In the genomic region with DNA sequence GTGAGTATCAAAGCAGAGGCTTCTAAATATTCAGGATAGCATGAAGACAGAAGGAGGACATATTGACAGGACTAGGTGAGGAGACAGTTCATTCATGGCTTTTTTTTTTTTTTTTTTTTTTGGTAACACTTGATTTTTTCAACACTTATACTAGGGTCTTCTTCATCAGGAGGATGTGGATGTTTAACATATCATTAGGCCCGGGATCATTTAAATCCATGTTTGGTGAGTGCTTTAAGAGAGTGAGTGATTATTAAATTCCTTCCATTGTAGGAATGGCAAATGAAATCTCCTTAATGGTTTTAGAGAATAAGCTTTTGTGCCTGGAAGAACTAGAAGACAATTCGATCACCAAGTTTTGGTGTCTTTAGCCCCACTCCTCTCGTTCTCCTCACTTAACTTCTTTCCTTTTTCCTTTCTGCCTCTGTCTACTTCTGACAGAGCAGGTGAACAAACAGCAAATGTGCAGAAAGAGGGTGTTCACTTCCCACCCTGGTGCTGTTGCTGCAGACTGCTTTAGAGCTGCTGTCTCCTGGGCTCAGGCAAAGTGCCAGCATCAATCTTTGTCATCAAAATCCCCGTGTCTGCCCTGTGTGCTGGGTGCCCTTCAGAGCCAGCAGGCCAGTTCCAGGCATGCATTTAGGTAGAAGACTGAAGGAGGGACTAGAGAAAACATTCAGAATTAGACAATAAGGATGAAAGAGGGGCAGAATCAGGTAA, we compare ENCODE assay signal across 9 cellular contexts. TPM values are rescaled to one million over a fixed set of nuclear protein-coding genes. Genes with fewer than 3 reads are reported as not detected.
A peak's percentile ranks its signal among the peaks of the same experiment; 100 is the strongest.
DNase-seq lines count a peak whose midpoint lies in the region; ATAC-seq, FAIRE-seq and TF ChIP-seq lines count a peak whose summit lies in the region.
"Had no signal": no experiment of that assay in that cellular context is flagged by ENCODE, and none has a peak within 500 bp of the region (broad histone marks: within the 10 kb centered on the region; RNA-seq: fewer than 3 reads in every experiment).

No MANE protein-coding gene starts in this region.

- H3K27me3 ChIP-seq in HUES6 (ENCODE audit: control insufficient read depth, insufficient read depth, low read length), result no peaks in the 10 kb centered on the region

- peaks cover 21% of the 10 kb centered on the region for H3K4me1 ChIP-seq in HUES6 (ENCODE audit: control insufficient read depth, insufficient read depth, low read length)

- peak; percentile 98 for DNase-seq in SHP77 treated with DMSO at 0.1 percent for 48 hours (lab: John Stamatoyannopoulos, UW)
- DNase-seq in natural killer cell, result no peak
- DNase-seq in COLO829 (ENCODE audit: low spot score), result no peak
- DNase-seq in sciatic nerve (ENCODE audit: low spot score), result no peak
- no peak for DNase-seq in D721Med (ENCODE audit: insufficient read length, low spot score)

- H3K9me3 Mint-ChIP-seq in natural killer cell, result no peaks in the 10 kb centered on the region

- no peak for FAIRE-seq in D721Med (lab: Jason Lieb, UNC)

- H3K4me1 Mint-ChIP-seq in natural killer cell, result peaks cover 37 to 45% of the 10 kb centered on the region in 2 donors

- H3K27ac Mint-ChIP-seq in natural killer cell, result peak overlapping the region; percentile 97 to 98

- ATAC-seq in natural killer cell, result peak in 1 of 3 donors; percentile 19
- no peak for ATAC-seq in GM18502 (IDR thresholded peaks at IDR 0.05; ENCODE audit: poor library complexity, unreplicated experiment)
- ATAC-seq in sciatic nerve, result no peak

- H3K36me3 Mint-ChIP-seq in natural killer cell, result no peaks in the 10 kb centered on the region

- TF ChIP-seq CTCF in natural killer cell (IDR thresholded peaks at IDR 0.05) (no peak), D721Med (IDR thresholded peaks at IDR 0.05; ENCODE audit: insufficient read depth, missing control alignments) (no peak)

- peak overlapping the region; percentile 7 for H3K9ac ChIP-seq in HUES6 (ENCODE audit: low read length)
- H3K9ac ChIP-seq: KMS-11 had no signal

- H3K27me3 Mint-ChIP-seq in natural killer cell (ENCODE audit: low read depth in 2 of 2), result no peaks in the 10 kb centered on the region

- intact Hi-C loops in natural killer cell (cut with micrococcal nuclease), result loop anchor here (2.0 to 5.0 kb wide), 2 partner anchors 15 to 56 kb away; no protein-coding TSS in a partner anchor
- intact Hi-C loops in sciatic nerve (cut with DNase I), result no loop called here

- H3K9me3 ChIP-seq in HUES6 (ENCODE audit: control insufficient read depth, insufficient read depth, low read depth, low read length), result no peaks in the 10 kb centered on the region

- H3K4me3 ChIP-seq in HUES6 (ENCODE audit: low read depth, low read length), result peak overlapping the region; percentile 12

- H3K27ac ChIP-seq in HUES6 (ENCODE audit: low read depth, low read length), result peak overlapping the region; percentile 82
- peak overlapping the region; percentile 74 for H3K27ac ChIP-seq in cingulate gyrus (ENCODE audit: low read depth, low read length)
- H3K27ac ChIP-seq: KMS-11 had no signal

- H3K4me3 Mint-ChIP-seq in natural killer cell, result peak overlapping the region; percentile 86

- H3K36me3 ChIP-seq in HUES6 (ENCODE audit: control insufficient read depth, insufficient read depth, low read length), result no peaks in the 10 kb centered on the region

RNA-seq across cellular contexts. Expression of gene RAB11A, which starts 35.6 kb away (rescaled TPM):
- 10 to 100 TPM; 84.7 to 97.1 (median 87.5) TPM for total RNA-seq in natural killer cell
- 154 TPM for total RNA-seq in sciatic nerve

RNA-seq across cellular contexts. Expression of gene DENND4A, which starts 41.6 kb away (rescaled TPM):
- total RNA-seq in natural killer cell, result 10 to 100 TPM; 65.8 to 84.6 (median 66.1) TPM
- total RNA-seq in sciatic nerve, result 46.5 TPM
